1 cellular context compared by ENCODE assay signal in the genomic region with DNA sequence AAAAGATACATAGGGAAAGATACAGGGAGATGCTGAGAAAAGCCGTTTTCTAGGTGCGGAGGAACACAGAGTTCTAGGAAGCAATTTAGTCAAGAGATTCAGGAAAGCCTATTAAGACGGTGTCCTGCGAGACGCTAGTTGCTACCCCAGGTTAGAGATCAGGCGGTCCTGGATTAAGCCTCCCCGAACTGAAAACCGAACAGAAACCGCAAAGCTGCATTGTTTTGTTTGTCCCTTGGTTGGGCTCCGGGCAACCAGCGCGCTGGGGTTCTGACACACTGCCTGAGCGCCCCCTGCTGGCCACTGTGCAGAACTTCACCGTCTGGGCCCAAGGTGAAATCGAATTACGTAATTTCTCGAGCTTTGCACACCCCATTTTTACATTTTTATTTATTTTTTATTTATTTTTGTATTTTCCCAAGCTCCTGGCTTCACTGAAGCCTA.
TF ChIP-seq lines count a peak whose summit lies in the region.

No MANE protein-coding gene starts in this region.

TF ChIP-seq in IMR-90, 13 proteins besides CTCF, POLR2A, EP300 and RAD21:
- TF ChIP-seq RFX5 (IDR thresholded peaks at IDR 0.05; ENCODE audit: low read depth, low read length) = no peak
- TF ChIP-seq MAZ (IDR thresholded peaks at IDR 0.05; ENCODE audit: borderline replicate concordance, low read depth, low read length) = no peak; the same call in 1 of the 2 replicates
- TF ChIP-seq ELK1 (IDR thresholded peaks at IDR 0.05; ENCODE audit: borderline replicate concordance, low read depth, low read length) = no peak
- TF ChIP-seq MXI1 (IDR thresholded peaks at IDR 0.05; ENCODE audit: borderline replicate concordance, low read depth, low read length) = peak; percentile 47; the same call in 1 of the 2 replicates
- TF ChIP-seq SMC3 (IDR thresholded peaks at IDR 0.05; ENCODE audit: low read depth, low read length) = peak; percentile 88
- no peak for TF ChIP-seq MAFK (IDR thresholded peaks at IDR 0.05; ENCODE audit: low read depth, low read length)
- TF ChIP-seq RCOR1 (IDR thresholded peaks at IDR 0.05; ENCODE audit: insufficient replicate concordance, low read length) = no peak
- TF ChIP-seq CHD1 (IDR thresholded peaks at IDR 0.05; ENCODE audit: low read depth, low read length) = peak; percentile 47; the same call in 1 of the 2 replicates
- peak; percentile 39; the same call in 1 of the 2 replicates for TF ChIP-seq BHLHE40 (IDR thresholded peaks at IDR 0.05; ENCODE audit: low read depth, low read length)
- TF ChIP-seq CEBPB (IDR thresholded peaks at IDR 0.05; ENCODE audit: low read depth, low read length) = peak; percentile 84
